Comparison of ENCODE assay signal across 2 cellular contexts in the genomic region with DNA sequence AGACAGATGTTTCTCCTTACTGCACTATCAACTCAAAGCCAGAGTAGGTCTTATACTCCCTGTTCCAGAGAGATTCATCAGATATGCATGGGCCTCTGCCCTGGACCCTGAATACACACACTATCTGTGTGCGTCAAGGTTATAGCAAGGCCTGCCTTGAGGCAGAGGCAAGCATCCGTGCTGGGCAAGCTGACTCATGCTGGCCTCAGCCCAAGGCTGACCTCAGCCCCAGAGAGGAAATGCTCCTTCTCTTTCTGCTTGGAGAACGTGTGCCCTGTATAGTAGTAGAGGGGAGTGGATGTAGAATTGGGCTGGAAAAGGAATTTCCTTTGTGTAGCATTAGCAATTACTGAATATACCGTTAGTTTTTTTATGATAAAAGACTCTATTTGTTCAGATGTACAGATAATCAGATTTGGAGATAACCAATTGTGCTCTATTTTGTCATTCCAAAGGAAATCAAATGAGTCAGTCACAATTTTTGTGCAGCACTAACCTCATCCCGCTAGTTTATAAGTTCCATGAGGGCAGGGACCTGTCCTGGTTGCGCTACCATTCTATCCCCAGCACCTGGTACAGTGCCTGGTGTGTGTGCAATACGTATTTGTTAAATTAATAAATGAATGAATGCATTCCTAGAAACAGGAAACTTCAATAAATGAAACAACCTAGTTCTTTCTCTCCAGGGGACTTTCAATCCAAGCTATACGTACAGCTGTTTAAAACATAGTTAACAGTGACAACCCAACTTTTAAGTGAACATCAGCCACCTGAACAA.
TF ChIP-seq lines count a peak whose summit lies in the region.

No MANE protein-coding gene starts in this region.

TF ChIP-seq in GM23338, 12 proteins besides CTCF, POLR2A, EP300 and RAD21 (continued from another document):
- TF ChIP-seq, protein P1, sequence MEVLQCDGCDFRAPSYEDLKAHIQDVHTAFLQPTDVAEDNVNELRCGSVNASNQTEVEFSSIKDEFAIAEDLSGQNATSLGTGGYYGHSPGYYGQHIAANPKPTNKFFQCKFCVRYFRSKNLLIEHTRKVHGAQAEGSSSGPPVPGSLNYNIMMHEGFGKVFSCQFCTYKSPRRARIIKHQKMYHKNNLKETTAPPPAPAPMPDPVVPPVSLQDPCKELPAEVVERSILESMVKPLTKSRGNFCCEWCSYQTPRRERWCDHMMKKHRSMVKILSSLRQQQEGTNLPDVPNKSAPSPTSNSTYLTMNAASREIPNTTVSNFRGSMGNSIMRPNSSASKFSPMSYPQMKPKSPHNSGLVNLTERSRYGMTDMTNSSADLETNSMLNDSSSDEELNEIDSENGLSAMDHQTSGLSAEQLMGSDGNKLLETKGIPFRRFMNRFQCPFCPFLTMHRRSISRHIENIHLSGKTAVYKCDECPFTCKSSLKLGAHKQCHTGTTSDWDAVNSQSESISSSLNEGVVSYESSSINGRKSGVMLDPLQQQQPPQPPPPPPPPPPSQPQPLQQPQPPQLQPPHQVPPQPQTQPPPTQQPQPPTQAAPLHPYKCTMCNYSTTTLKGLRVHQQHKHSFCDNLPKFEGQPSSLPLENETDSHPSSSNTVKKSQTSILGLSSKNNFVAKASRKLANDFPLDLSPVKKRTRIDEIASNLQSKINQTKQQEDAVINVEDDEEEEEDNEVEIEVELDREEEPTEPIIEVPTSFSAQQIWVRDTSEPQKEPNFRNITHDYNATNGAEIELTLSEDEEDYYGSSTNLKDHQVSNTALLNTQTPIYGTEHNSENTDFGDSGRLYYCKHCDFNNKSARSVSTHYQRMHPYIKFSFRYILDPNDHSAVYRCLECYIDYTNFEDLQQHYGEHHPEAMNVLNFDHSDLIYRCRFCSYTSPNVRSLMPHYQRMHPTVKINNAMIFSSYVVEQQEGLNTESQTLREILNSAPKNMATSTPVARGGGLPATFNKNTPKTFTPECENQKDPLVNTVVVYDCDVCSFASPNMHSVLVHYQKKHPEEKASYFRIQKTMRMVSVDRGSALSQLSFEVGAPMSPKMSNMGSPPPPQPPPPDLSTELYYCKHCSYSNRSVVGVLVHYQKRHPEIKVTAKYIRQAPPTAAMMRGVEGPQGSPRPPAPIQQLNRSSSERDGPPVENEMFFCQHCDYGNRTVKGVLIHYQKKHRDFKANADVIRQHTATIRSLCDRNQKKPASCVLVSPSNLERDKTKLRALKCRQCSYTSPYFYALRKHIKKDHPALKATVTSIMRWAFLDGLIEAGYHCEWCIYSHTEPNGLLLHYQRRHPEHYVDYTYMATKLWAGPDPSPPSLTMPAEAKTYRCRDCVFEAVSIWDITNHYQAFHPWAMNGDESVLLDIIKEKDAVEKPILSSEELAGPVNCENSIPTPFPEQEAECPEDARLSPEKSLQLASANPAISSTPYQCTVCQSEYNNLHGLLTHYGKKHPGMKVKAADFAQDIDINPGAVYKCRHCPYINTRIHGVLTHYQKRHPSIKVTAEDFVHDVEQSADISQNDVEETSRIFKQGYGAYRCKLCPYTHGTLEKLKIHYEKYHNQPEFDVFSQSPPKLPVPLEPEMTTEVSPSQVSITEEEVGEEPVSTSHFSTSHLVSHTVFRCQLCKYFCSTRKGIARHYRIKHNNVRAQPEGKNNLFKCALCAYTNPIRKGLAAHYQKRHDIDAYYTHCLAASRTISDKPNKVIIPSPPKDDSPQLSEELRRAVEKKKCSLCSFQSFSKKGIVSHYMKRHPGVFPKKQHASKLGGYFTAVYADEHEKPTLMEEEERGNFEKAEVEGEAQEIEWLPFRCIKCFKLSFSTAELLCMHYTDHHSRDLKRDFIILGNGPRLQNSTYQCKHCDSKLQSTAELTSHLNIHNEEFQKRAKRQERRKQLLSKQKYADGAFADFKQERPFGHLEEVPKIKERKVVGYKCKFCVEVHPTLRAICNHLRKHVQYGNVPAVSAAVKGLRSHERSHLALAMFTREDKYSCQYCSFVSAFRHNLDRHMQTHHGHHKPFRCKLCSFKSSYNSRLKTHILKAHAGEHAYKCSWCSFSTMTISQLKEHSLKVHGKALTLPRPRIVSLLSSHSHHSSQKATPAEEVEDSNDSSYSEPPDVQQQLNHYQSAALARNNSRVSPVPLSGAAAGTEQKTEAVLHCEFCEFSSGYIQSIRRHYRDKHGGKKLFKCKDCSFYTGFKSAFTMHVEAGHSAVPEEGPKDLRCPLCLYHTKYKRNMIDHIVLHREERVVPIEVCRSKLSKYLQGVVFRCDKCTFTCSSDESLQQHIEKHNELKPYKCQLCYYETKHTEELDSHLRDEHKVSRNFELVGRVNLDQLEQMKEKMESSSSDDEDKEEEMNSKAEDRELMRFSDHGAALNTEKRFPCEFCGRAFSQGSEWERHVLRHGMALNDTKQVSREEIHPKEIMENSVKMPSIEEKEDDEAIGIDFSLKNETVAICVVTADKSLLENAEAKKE (CRISPR knock-in tag; IDR thresholded peaks at IDR 0.05), result no peak
- TF ChIP-seq, protein P2, sequence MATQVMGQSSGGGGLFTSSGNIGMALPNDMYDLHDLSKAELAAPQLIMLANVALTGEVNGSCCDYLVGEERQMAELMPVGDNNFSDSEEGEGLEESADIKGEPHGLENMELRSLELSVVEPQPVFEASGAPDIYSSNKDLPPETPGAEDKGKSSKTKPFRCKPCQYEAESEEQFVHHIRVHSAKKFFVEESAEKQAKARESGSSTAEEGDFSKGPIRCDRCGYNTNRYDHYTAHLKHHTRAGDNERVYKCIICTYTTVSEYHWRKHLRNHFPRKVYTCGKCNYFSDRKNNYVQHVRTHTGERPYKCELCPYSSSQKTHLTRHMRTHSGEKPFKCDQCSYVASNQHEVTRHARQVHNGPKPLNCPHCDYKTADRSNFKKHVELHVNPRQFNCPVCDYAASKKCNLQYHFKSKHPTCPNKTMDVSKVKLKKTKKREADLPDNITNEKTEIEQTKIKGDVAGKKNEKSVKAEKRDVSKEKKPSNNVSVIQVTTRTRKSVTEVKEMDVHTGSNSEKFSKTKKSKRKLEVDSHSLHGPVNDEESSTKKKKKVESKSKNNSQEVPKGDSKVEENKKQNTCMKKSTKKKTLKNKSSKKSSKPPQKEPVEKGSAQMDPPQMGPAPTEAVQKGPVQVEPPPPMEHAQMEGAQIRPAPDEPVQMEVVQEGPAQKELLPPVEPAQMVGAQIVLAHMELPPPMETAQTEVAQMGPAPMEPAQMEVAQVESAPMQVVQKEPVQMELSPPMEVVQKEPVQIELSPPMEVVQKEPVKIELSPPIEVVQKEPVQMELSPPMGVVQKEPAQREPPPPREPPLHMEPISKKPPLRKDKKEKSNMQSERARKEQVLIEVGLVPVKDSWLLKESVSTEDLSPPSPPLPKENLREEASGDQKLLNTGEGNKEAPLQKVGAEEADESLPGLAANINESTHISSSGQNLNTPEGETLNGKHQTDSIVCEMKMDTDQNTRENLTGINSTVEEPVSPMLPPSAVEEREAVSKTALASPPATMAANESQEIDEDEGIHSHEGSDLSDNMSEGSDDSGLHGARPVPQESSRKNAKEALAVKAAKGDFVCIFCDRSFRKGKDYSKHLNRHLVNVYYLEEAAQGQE (IDR thresholded peaks at IDR 0.05; ENCODE audit: unreplicated experiment), result no peak
- TF ChIP-seq ZNF331 (CRISPR knock-in tag; IDR thresholded peaks at IDR 0.05; ENCODE audit: low read depth) (no peak), EZH2 (IDR thresholded peaks at IDR 0.05; ENCODE audit: low read depth, unreplicated experiment) (no peak), EZH2phosphoT487 (IDR thresholded peaks at IDR 0.05; ENCODE audit: unreplicated experiment) (no peak)

TF ChIP-seq in SK-N-SH treated with all-trans-retinoic acid at 6 μM for 48 hours, 23 proteins besides CTCF, POLR2A, EP300 and RAD21 (continued from another document):
- TF ChIP-seq ZFP3 (CRISPR knock-in tag; IDR thresholded peaks at IDR 0.05), result no peak
